In the genomic region with DNA sequence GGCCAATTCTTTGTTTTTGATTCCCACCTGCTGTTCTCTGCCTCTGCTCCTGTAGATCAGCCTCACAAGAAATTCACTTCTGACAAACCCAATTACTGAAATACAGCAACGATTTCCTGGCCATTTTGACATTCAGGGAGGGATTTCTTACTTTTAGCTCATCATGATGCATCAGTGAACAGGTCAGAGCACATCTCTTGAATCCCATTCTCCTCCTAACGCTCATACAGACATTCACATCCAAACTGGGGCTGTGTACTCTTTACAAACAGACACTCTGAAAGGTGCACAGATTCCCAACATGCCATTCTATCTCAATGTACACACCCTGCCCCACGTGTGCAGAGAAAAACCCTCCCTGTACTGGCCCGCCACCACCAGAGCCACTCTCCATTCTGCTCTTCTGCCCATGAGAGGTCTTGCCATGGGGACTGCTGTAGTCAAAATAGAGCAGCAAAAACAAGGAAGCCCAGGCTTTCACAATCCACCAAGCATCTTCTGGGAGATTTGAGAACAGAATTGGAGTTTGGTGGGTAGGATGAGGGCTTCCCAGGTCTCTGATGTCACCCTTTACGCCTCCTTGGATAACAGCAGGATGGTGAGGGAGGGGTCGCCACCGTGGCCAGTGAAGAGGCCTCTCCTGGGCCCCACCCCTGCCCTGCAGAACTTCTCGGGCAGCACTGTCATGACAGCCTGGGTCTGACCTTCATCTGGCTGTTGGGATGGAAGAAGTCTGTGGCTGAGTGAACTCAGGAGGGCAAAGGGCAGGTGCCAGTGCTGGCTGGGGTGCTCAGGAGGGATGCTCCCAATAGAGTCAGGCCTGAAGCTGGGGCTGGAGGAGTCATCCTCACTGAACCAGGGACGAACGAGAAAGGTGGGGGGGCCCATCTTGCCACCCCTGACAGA, we compare ENCODE assay signal across 12 cellular contexts. TPM values are rescaled to one million over a fixed set of nuclear protein-coding genes. Genes with fewer than 3 reads are reported as not detected.
A peak's percentile ranks its signal among the peaks of the same experiment; 100 is the strongest.
DNase-seq lines count a peak whose midpoint lies in the region; ATAC-seq and TF ChIP-seq lines count a peak whose summit lies in the region.
"Had no signal": no experiment of that assay in that cellular context is flagged by ENCODE, and none has a peak within 500 bp of the region (broad histone marks: within the 10 kb centered on the region; RNA-seq: fewer than 3 reads in every experiment).

No MANE protein-coding gene starts in this region.

- intact Hi-C loops in activated CD4-positive, alpha-beta T cell treated with anti-CD3 and anti-CD28 coated beads, Interleukin-2, amount 10 ng/mL, durations not matched to agents 24 days and 14 days (cut with micrococcal nuclease): no loop called here
- intact Hi-C loops in uterus (cut with DNase I; ENCODE audit: low total_unique reads): no loop called here

- no peak for TF ChIP-seq POLR2A in uterus (IDR thresholded peaks at IDR 0.05)

- H3K27ac Mint-ChIP-seq in activated CD4-positive, alpha-beta T cell treated with anti-CD3 and anti-CD28 coated beads, Interleukin-2, amount 10 ng/mL, durations not matched to agents 24 days and 14 days: peak overlapping the region; percentile 30
- H3K27ac Mint-ChIP-seq in osteocyte (ENCODE audit: unreplicated experiment): peak overlapping the region; percentile 86

- peak overlapping the region; percentile 85 to 88 for H3K27ac ChIP-seq in uterus

- H3K27me3 Mint-ChIP-seq in activated CD4-positive, alpha-beta T cell treated with anti-CD3 and anti-CD28 coated beads, Interleukin-2, amount 10 ng/mL, durations not matched to agents 24 days and 14 days: no peaks in the 10 kb centered on the region
- H3K27me3 Mint-ChIP-seq in osteocyte (ENCODE audit: unreplicated experiment): no peaks in the 10 kb centered on the region

- H3K36me3 ChIP-seq in uterus: no peaks in the 10 kb centered on the region

- no peaks in the 10 kb centered on the region for H3K9me3 ChIP-seq in uterus

- no peak for DNase-seq in activated CD4-positive, alpha-beta T cell treated with anti-CD3 and anti-CD28 coated beads, Interleukin-2, amount 10 ng/mL, durations not matched to agents 24 days and 14 days
- no peak for DNase-seq in activated CD4-positive, alpha-beta T cell treated with anti-CD3 and anti-CD28 coated beads for 1 hour
- peak; percentile 45 for DNase-seq in fibroblast of mammary gland (ENCODE audit: low read depth)
- no peak for DNase-seq in osteocyte (ENCODE audit: extremely low spot score, unreplicated experiment)
- no peak for DNase-seq in uterus
- no peak for DNase-seq in 8988T
- DNase-seq in GM19240 (ENCODE audit: insufficient read length, low spot score): no peak
- DNase-seq: activated CD8-positive, alpha-beta memory T cell treated with anti-CD3 and anti-CD28 coated beads, Interleukin-2, amount 50 U/mL, for 48 hours; central memory CD4-positive, alpha-beta T cell; Kasumi-1; NCI-H446 treated with DMSO at 0.1 percent for 48 hours had no signal

- no peaks in the 10 kb centered on the region for H3K9me3 Mint-ChIP-seq in activated CD4-positive, alpha-beta T cell treated with anti-CD3 and anti-CD28 coated beads, Interleukin-2, amount 10 ng/mL, durations not matched to agents 24 days and 14 days
- H3K9me3 Mint-ChIP-seq in osteocyte (ENCODE audit: unreplicated experiment): no peaks in the 10 kb centered on the region

- H3K36me3 Mint-ChIP-seq in activated CD4-positive, alpha-beta T cell treated with anti-CD3 and anti-CD28 coated beads, Interleukin-2, amount 10 ng/mL, durations not matched to agents 24 days and 14 days (ENCODE audit: low read depth): peaks cover 11% of the 10 kb centered on the region
- H3K36me3 Mint-ChIP-seq in osteocyte (ENCODE audit: unreplicated experiment): peaks cover 7% of the 10 kb centered on the region

- peaks cover 17% of the 10 kb centered on the region for H3K4me1 Mint-ChIP-seq in activated CD4-positive, alpha-beta T cell treated with anti-CD3 and anti-CD28 coated beads, Interleukin-2, amount 10 ng/mL, durations not matched to agents 24 days and 14 days
- peaks cover 69% of the 10 kb centered on the region for H3K4me1 Mint-ChIP-seq in osteocyte (ENCODE audit: unreplicated experiment)

- H3K4me3 Mint-ChIP-seq in activated CD4-positive, alpha-beta T cell treated with anti-CD3 and anti-CD28 coated beads, Interleukin-2, amount 10 ng/mL, durations not matched to agents 24 days and 14 days: no peak overlapping the region
- no peak overlapping the region for H3K4me3 Mint-ChIP-seq in osteocyte (ENCODE audit: unreplicated experiment)

- H3K27me3 ChIP-seq in uterus: no peaks in the 10 kb centered on the region

- TF ChIP-seq CTCF in fibroblast of mammary gland (conservative IDR thresholded peaks at IDR 0.05; ENCODE audit: control insufficient read depth, insufficient read depth, low read depth, low read length) (no peak), osteocyte (IDR thresholded peaks at IDR 0.05) (no peak), uterus (IDR thresholded peaks at IDR 0.05) (no peak)

- H3K4me1 ChIP-seq in uterus: peaks cover 11 to 16% of the 10 kb centered on the region in 2 donors

- H3K4me3 ChIP-seq in fibroblast of mammary gland (ENCODE audit: control insufficient read depth, low read depth, low read length) (no peak overlapping the region), uterus (no peak overlapping the region)

- no peak for ATAC-seq in GM18873 (IDR thresholded peaks at IDR 0.05; ENCODE audit: low FRiP score, unreplicated experiment)

RNA-seq across cellular contexts. Expression of a gene that starts 41.9 kb away (rescaled TPM):
- total RNA-seq in activated CD4-positive, alpha-beta T cell treated with anti-CD3 and anti-CD28 coated beads, Interleukin-2, amount 10 ng/mL, durations not matched to agents 24 days and 14 days: 92.8 and 93.1 TPM in 2 replicates
- total RNA-seq in osteocyte (87.9 and 88.0 TPM in 2 replicates), uterus (100 to 1,000 TPM in 1 of 4 donors, 10 to 100 TPM in 3; 18.2 to 209 (median 67.2) TPM)
